21 cellular contexts compared by ENCODE assay signal in genomic region chr19:53485046-53486004, GRCh38.
"Had no signal": no experiment of that assay in that cellular context is flagged by ENCODE, and none has a peak within 500 bp of the region (broad histone marks: within the 10 kb centered on the region; RNA-seq: fewer than 3 reads in every experiment).

No MANE protein-coding gene starts in this region.

- ATAC-seq: activated CD4-positive, alpha-beta T cell treated with anti-CD3 and anti-CD28 coated beads for 36 hours; activated T-cell treated with anti-CD3 and anti-CD28 coated beads, Interleukin-2, amount 50 U/mL, for 72 hours had no signal

- DNase-seq: activated CD4-positive, alpha-beta memory T cell treated with anti-CD3 and anti-CD28 coated beads, Interleukin-2, amount 10 ng/mL, durations not matched to agents 7 days and 5 days; activated CD4-positive, alpha-beta T cell treated with anti-CD3 and anti-CD28 coated beads for 36 hours; activated CD4-positive, alpha-beta T cell treated with anti-CD3 and anti-CD28 coated beads, Interleukin-2, amount 50 U/mL, for 1 hour; activated gamma-delta T cell treated with Interleukin-2 at 50 U/mL for 16 hours; activated naive CD4-positive, alpha-beta T cell treated with anti-CD3 and anti-CD28 coated beads, Interleukin-2, amount 10 ng/mL, durations not matched to agents 7 days and 5 days; activated naive CD8-positive, alpha-beta T cell treated with anti-CD3 and anti-CD28 coated beads for 36 hours; activated T-cell treated with anti-CD3 and anti-CD28 coated beads for 4 hours; activated T-cell treated with anti-CD3 and anti-CD28 coated beads, Interleukin-2, amount 50 U/mL, for 72 hours; brain microvascular endothelial cell; NCI-H1048; NCI-H1417; NCI-H1694; NCI-H2029; NCI-H345; NCI-H510A; NCI-H69; Peyer's patch; Right ventricle myocardium superior; SJCRH30; SK-N-SH; T-helper 1 cell had no signal
